In genomic region chr22:29327089-29327764, GRCh38 we compare ENCODE assay signal across 21 cellular contexts. TPM values are rescaled to one million over a fixed set of nuclear protein-coding genes. Genes with fewer than 3 reads are reported as not detected.
"Had no signal": no experiment of that assay in that cellular context is flagged by ENCODE, and none has a peak within 500 bp of the region (broad histone marks: within the 10 kb centered on the region; RNA-seq: fewer than 3 reads in every experiment).

No MANE protein-coding gene starts in this region.

- H3K27ac ChIP-seq: colonic mucosa, heart left ventricle, neural progenitor cell, ovary, right lobe of liver, thyroid gland, uterus had no signal

- H3K36me3 ChIP-seq: neural progenitor cell, ovary, uterus had no signal

- H3K27me3 ChIP-seq: colonic mucosa, heart left ventricle, neural progenitor cell, ovary, right lobe of liver, thyroid gland, uterus had no signal

- H3K4me2 ChIP-seq: neural progenitor cell, SK-N-SH, smooth muscle cell had no signal

- H3K4me1 ChIP-seq: colonic mucosa, neural progenitor cell, right lobe of liver, thyroid gland, uterus had no signal

- H3K9me3 ChIP-seq: colonic mucosa, heart left ventricle, ovary, psoas muscle, right lobe of liver, SK-N-SH, thyroid gland, uterus had no signal

- H3K9ac ChIP-seq: neural progenitor cell, SK-N-SH had no signal

- DNase-seq: activated CD4-positive, alpha-beta memory T cell treated with anti-CD3 and anti-CD28 coated beads for 36 hours; activated CD4-positive, alpha-beta T cell treated with anti-CD3 and anti-CD28 coated beads for 36 hours; activated naive CD8-positive, alpha-beta T cell treated with anti-CD3 and anti-CD28 coated beads for 36 hours; activated T-cell treated with anti-CD3 and anti-CD28 coated beads for 4 hours; amniotic stem cell; central memory CD4-positive, alpha-beta T cell; colonic mucosa; immature natural killer cell; kidney glomerular epithelial cell; midbrain; ovary; psoas muscle; right lobe of liver; SK-N-SH; stimulated activated CD4-positive, alpha-beta T cell treated with anti-CD3 and anti-CD28 coated beads, Interleukin-4, amount 100 ng/mL, for 4 hours; stimulated activated naive B cell treated with anti-CD40 and anti-IgM and Interleukin-4, amounts not matched to agents 10 μg/mL and 1 μg/mL and 100 μg/mL, for 72 hours; uterus had no signal

- H3K4me3 ChIP-seq: colonic mucosa, heart left ventricle, neural progenitor cell, ovary, psoas muscle, right lobe of liver, smooth muscle cell, thyroid gland, uterus had no signal

- H2AFZ ChIP-seq: neural progenitor cell had no signal

RNA-seq across cellular contexts. Expression of gene RASL10A, which starts 11.7 kb away (rescaled TPM):
- total RNA-seq: smooth muscle cell had no signal
- polyA plus RNA-seq: immature natural killer cell, smooth muscle cell had no signal
